1 cellular context compared by ENCODE assay signal in genomic region chr13:50123002-50123401, GRCh38.
TF ChIP-seq lines count a peak whose summit lies in the region.

No MANE protein-coding gene starts in this region.

TF ChIP-seq in HepG2, 621 proteins besides CTCF, POLR2A, EP300 and RAD21 (continued from another document):
- TF ChIP-seq, protein P1, sequence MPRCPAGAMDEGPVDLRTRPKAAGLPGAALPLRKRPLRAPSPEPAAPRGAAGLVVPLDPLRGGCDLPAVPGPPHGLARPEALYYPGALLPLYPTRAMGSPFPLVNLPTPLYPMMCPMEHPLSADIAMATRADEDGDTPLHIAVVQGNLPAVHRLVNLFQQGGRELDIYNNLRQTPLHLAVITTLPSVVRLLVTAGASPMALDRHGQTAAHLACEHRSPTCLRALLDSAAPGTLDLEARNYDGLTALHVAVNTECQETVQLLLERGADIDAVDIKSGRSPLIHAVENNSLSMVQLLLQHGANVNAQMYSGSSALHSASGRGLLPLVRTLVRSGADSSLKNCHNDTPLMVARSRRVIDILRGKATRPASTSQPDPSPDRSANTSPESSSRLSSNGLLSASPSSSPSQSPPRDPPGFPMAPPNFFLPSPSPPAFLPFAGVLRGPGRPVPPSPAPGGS (CRISPR knock-in tag; IDR thresholded peaks at IDR 0.05) = no peak
- TF ChIP-seq AKNA (CRISPR knock-in tag; IDR thresholded peaks at IDR 0.05; ENCODE audit: borderline replicate concordance) = no peak
- TF ChIP-seq ARNT (IDR thresholded peaks at IDR 0.05) = no peak
- TF ChIP-seq, protein P2, sequence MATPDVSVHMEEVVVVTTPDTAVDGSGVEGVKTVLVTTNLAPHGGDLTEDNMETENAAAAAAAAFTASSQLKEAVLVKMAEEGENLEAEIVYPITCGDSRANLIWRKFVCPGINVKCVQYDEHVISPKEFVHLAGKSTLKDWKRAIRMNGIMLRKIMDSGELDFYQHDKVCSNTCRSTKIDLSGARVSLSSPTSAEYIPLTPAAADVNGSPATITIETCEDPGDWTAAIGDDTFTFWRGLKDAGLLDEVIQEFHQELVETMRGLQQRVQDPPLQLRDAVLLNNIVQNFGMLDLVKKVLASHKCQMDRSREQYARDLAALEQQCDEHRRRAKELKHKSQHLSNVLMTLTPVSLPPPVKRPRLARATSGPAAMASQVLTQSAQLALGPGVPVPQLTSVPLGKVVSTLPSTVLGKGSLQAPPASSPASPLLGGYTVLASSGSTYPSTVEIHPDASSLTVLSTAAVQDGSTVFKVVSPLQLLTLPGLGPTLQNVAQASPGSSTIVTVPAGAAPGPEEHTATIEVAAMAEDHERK (CRISPR knock-in tag; IDR thresholded peaks at IDR 0.05; ENCODE audit: low read depth) = no peak
- peak; percentile 40; the same call in 1 of the 2 replicates for TF ChIP-seq HNF4A (CRISPR knock-in tag; IDR thresholded peaks at IDR 0.05)
- no peak for TF ChIP-seq SMAD1 (CRISPR knock-in tag; IDR thresholded peaks at IDR 0.05; ENCODE audit: borderline replicate concordance, low read depth)
- TF ChIP-seq MTF1 (CRISPR knock-in tag; IDR thresholded peaks at IDR 0.05) = no peak
- no peak for TF ChIP-seq ZNF318 (CRISPR knock-in tag; IDR thresholded peaks at IDR 0.05)
- peak; percentile 67; the same call in 1 of the 2 replicates for TF ChIP-seq BCL6 (CRISPR knock-in tag; IDR thresholded peaks at IDR 0.05)
- TF ChIP-seq MXI1 (IDR thresholded peaks at IDR 0.05; ENCODE audit: borderline replicate concordance, low read depth, low read length) = no peak
- no peak for TF ChIP-seq ZNF746 (CRISPR knock-in tag; IDR thresholded peaks at IDR 0.05)
- no peak for TF ChIP-seq ZNF530 (CRISPR knock-in tag; IDR thresholded peaks at IDR 0.05; ENCODE audit: low read depth)
- TF ChIP-seq, protein P3, sequence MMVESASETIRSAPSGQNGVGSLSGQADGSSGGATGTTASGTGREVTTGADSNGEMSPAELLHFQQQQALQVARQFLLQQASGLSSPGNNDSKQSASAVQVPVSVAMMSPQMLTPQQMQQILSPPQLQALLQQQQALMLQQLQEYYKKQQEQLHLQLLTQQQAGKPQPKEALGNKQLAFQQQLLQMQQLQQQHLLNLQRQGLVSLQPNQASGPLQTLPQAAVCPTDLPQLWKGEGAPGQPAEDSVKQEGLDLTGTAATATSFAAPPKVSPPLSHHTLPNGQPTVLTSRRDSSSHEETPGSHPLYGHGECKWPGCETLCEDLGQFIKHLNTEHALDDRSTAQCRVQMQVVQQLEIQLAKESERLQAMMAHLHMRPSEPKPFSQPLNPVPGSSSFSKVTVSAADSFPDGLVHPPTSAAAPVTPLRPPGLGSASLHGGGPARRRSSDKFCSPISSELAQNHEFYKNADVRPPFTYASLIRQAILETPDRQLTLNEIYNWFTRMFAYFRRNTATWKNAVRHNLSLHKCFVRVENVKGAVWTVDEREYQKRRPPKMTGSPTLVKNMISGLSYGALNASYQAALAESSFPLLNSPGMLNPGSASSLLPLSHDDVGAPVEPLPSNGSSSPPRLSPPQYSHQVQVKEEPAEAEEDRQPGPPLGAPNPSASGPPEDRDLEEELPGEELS (CRISPR knock-in tag; IDR thresholded peaks at IDR 0.05) = no peak
